ENCODE assay signal across 18 cellular contexts in the genomic region with DNA sequence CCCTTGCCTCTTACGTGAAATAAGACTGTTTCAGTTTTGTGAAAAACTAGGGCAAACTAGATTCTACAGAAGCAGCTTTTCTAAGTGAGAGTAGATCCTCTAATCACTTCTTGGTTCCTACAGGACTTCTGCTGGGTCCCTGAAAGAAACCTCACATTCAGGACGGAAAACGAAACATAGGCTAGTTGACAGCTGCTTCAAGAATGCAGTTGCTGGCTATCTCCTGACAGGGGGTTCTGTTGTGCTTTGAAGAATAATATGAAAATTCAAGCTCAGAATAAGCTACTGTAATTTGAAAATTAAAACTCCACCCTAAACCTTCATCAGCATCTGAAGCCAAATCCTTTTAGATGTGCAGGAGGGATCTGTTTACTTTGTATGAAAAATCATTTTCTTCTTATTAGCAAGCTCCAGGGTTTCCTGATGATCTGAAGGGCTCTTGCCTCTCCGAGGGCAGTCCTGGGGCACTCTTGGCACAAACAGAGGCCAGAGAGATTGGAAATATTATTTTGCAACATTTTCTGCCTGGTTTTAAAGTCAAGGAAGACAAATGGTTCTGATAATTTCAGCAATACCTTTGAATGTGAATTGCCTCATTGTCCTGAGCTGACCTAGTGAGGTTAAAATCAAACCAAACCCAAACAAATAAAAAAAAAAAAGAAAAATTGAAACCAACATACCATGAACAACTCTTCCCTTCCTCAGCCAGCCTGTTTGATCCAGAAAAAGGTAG. TPM values are rescaled to one million over a fixed set of nuclear protein-coding genes. Genes with fewer than 3 reads are reported as not detected.
DNase-seq lines count a peak whose midpoint lies in the region; ATAC-seq and TF ChIP-seq lines count a peak whose summit lies in the region.
"Had no signal": no experiment of that assay in that cellular context is flagged by ENCODE, and none has a peak within 500 bp of the region (broad histone marks: within the 10 kb centered on the region; RNA-seq: fewer than 3 reads in every experiment).

No MANE protein-coding gene starts in this region.

- no peak for ATAC-seq in HG03039 (IDR thresholded peaks at IDR 0.05; ENCODE audit: unreplicated experiment)
- no peak for ATAC-seq in stimulated activated effector memory CD8-positive, alpha-beta T cell treated with anti-CD3 and anti-CD28 coated beads, Interleukin-12 subunit alpha, Interleukin-12 subunit beta, amount 100 ng/mL, for 72 hours
- ATAC-seq: activated T-cell treated with anti-CD3 and anti-CD28 coated beads, Interleukin-2, amount 50 U/mL, for 72 hours had no signal

- WGBS in mammary epithelial cell (ENCODE audit: low coverage, missing lambda C conversion rate): 32% methylated on average over 4 of the region's 4 CpGs
- 62% methylated on average over 4 of the region's 4 CpGs for WGBS in smooth muscle cell (ENCODE audit: low lambda C conversion rate)

- DNase-seq in GM03348 (ENCODE audit: low spot score) (peak; percentile 51), mammary epithelial cell (no peak), inferior parietal cortex (ENCODE audit: extremely low spot score) (peak; percentile 2), smooth muscle cell (lab: John Stamatoyannopoulos, UW; ENCODE audit: unreplicated experiment) (no peak), pons (ENCODE audit: low spot score) (no peak)
- DNase-seq in stimulated activated CD4-positive, alpha-beta T cell treated with anti-CD3 and anti-CD28 coated beads, Interleukin-2, amount 100 ng/mL, for 48 hours: no peak
- no peak for DNase-seq in stimulated activated effector memory CD8-positive, alpha-beta T cell treated with anti-CD3 and anti-CD28 coated beads, Interleukin-12 subunit alpha, Interleukin-12 subunit beta, amount 100 ng/mL, for 72 hours (ENCODE audit: low spot score in 2 of 2)
- DNase-seq: activated T-cell treated with anti-CD3 and anti-CD28 coated beads, Interleukin-2, amount 50 U/mL, for 72 hours; amniotic stem cell; CD4-positive, CD25-positive, alpha-beta regulatory T cell; EL; head of caudate nucleus; NCI-H1092 treated with DMSO at 0.1 percent for 48 hours; NCI-H226; stimulated activated CD4-positive, alpha-beta T cell treated with anti-CD3 and anti-CD28 coated beads, Interleukin-15, amount 100 ng/mL, for 24 hours; SW 1271 had no signal

- no peaks in the 10 kb centered on the region for H3K9me3 ChIP-seq in mammary epithelial cell (replicated peaks; ENCODE audit: insufficient read depth, low read length)
- no peaks in the 10 kb centered on the region for H3K9me3 ChIP-seq in smooth muscle cell (replicated peaks; ENCODE audit: low read depth)

- H3K4me2 ChIP-seq in mammary epithelial cell (ENCODE audit: insufficient read depth, low read depth, low read length) (no peak overlapping the region), smooth muscle cell (peak overlapping the region; percentile 52)

- no peaks in the 10 kb centered on the region for H3K4me1 Mint-ChIP-seq in stimulated activated effector memory CD8-positive, alpha-beta T cell treated with anti-CD3 and anti-CD28 coated beads, Interleukin-12 subunit alpha, Interleukin-12 subunit beta, amount 100 ng/mL, for 72 hours
- H3K4me1 Mint-ChIP-seq: CD4-positive, CD25-positive, alpha-beta regulatory T cell had no signal

- H3K27ac ChIP-seq in mammary epithelial cell (ENCODE audit: insufficient read depth, low read depth, low read length) (no peak overlapping the region), smooth muscle cell (ENCODE audit: low read depth) (peak overlapping the region; percentile 5)

- in situ Hi-C loops in mammary epithelial cell (cut with MboI; ENCODE audit: low sequenced_read_pairs in 2 of 2): no loop called here

- H3K9me3 Mint-ChIP-seq in stimulated activated effector memory CD8-positive, alpha-beta T cell treated with anti-CD3 and anti-CD28 coated beads, Interleukin-12 subunit alpha, Interleukin-12 subunit beta, amount 100 ng/mL, for 72 hours: peaks cover 1% of the 10 kb centered on the region

- H3K4me1 ChIP-seq in mammary epithelial cell (ENCODE audit: insufficient read depth, low read length): no peaks in the 10 kb centered on the region
- H3K4me1 ChIP-seq in smooth muscle cell (ENCODE audit: low read depth): no peaks in the 10 kb centered on the region

- intact Hi-C loops in mammary epithelial cell (cut with micrococcal nuclease): no loop called here

- H2AFZ ChIP-seq in mammary epithelial cell (ENCODE audit: low read depth, low read length): no peak overlapping the region
- H2AFZ ChIP-seq in smooth muscle cell (ENCODE audit: low read depth): peak overlapping the region; percentile 51

- H3K27ac Mint-ChIP-seq in stimulated activated effector memory CD8-positive, alpha-beta T cell treated with anti-CD3 and anti-CD28 coated beads, Interleukin-12 subunit alpha, Interleukin-12 subunit beta, amount 100 ng/mL, for 72 hours: no peak overlapping the region
- H3K27ac Mint-ChIP-seq: activated T-cell treated with anti-CD3 and anti-CD28 coated beads, Interleukin-2, amount 50 U/mL, for 72 hours; CD4-positive, CD25-positive, alpha-beta regulatory T cell had no signal

- no TSS peak for BruUV-seq in mammary epithelial cell (replicated peaks; lab: Mats Ljungman, UMichigan)

- dilution Hi-C loops in mammary epithelial cell (cut with HindIII; ENCODE audit: low sequenced_read_pairs): no loop called here

- H3K4me3 Mint-ChIP-seq in stimulated activated effector memory CD8-positive, alpha-beta T cell treated with anti-CD3 and anti-CD28 coated beads, Interleukin-12 subunit alpha, Interleukin-12 subunit beta, amount 100 ng/mL, for 72 hours: no peak overlapping the region
- H3K4me3 Mint-ChIP-seq: activated T-cell treated with anti-CD3 and anti-CD28 coated beads, Interleukin-2, amount 50 U/mL, for 72 hours had no signal

- no peaks in the 10 kb centered on the region for H4K20me1 ChIP-seq in mammary epithelial cell (ENCODE audit: insufficient read depth, low read length)
- no peaks in the 10 kb centered on the region for H4K20me1 ChIP-seq in smooth muscle cell (ENCODE audit: low read depth)

- no peaks in the 10 kb centered on the region for H3K36me3 ChIP-seq in mammary epithelial cell (ENCODE audit: insufficient read depth, low read length)
- H3K36me3 ChIP-seq in smooth muscle cell (ENCODE audit: low read depth): no peaks in the 10 kb centered on the region

- no peaks in the 10 kb centered on the region for H3K27me3 ChIP-seq in mammary epithelial cell (ENCODE audit: insufficient read depth, low read length)
- no peaks in the 10 kb centered on the region for H3K27me3 ChIP-seq in smooth muscle cell (ENCODE audit: low read depth)

- CTCF ChIA-PET in mammary epithelial cell (lab: Charles Lee; ENCODE audit: low non-redundant PET): no interaction called here

- no peaks in the 10 kb centered on the region for H3K36me3 Mint-ChIP-seq in stimulated activated effector memory CD8-positive, alpha-beta T cell treated with anti-CD3 and anti-CD28 coated beads, Interleukin-12 subunit alpha, Interleukin-12 subunit beta, amount 100 ng/mL, for 72 hours
- H3K36me3 Mint-ChIP-seq: CD4-positive, CD25-positive, alpha-beta regulatory T cell had no signal

- TF ChIP-seq CTCF in mammary epithelial cell (conservative IDR thresholded peaks at IDR 0.05 in 1 of 2, IDR thresholded peaks at IDR 0.05 in 1 of 2; ENCODE audit: extremely low read depth in 1 of 2, insufficient read depth in 1 of 2, low read depth in 1 of 2, low read length in 2 of 2) (no peak), smooth muscle cell (IDR thresholded peaks at IDR 0.05; ENCODE audit: borderline replicate concordance, insufficient read depth, poor library complexity, severe bottlenecking) (no peak)

- H3K79me2 ChIP-seq in mammary epithelial cell (ENCODE audit: insufficient read depth, low read length): no peaks in the 10 kb centered on the region
- H3K79me2 ChIP-seq in smooth muscle cell (ENCODE audit: low read depth): no peaks in the 10 kb centered on the region

- H3K4me3 ChIP-seq in mammary epithelial cell (replicated peaks in 1 of 3; ENCODE audit: insufficient read depth in 1 of 3, low read depth in 2 of 3, low read length in 3 of 3) (no peak overlapping the region), smooth muscle cell (no peak overlapping the region)

- H3K9ac ChIP-seq in mammary epithelial cell (ENCODE audit: insufficient read depth, low read length) (peak overlapping the region; percentile 1), smooth muscle cell (ENCODE audit: low read depth) (no peak overlapping the region)

- no peaks in the 10 kb centered on the region for H3F3A ChIP-seq in smooth muscle cell (ENCODE audit: low read depth)

RNA-seq across cellular contexts. Expression of a gene that starts 55.1 kb away (rescaled TPM):
- total RNA-seq in mammary epithelial cell: not detected
- polyA plus RNA-seq in mammary epithelial cell: not detected
- not detected for polyA minus RNA-seq in mammary epithelial cell
- not detected in 2 replicates for total RNA-seq in smooth muscle cell
- polyA plus RNA-seq in smooth muscle cell: 0.21 and 0.69 TPM in 2 replicates
- total RNA-seq: activated T-cell treated with anti-CD3 and anti-CD28 coated beads, Interleukin-2, amount 50 U/mL, for 72 hours; CD4-positive, CD25-positive, alpha-beta regulatory T cell had no signal
- polyA plus RNA-seq: CD4-positive, CD25-positive, alpha-beta regulatory T cell; urinary bladder had no signal

Comparison
In these comparisons a context has a peak if more than half of its experiments do, and no peak if none do; other contexts are left out.
1. DNase-seq: peak in GM03348 (single experiment) and inferior parietal cortex (single experiment); none in mammary epithelial cell (single experiment), smooth muscle cell (single experiment), stimulated activated CD4-positive, alpha-beta T cell treated with anti-CD3 and anti-CD28 coated beads, Interleukin-2, amount 100 ng/mL, for 48 hours (0 of 2), pons (single experiment) and stimulated activated effector memory CD8-positive, alpha-beta T cell treated with anti-CD3 and anti-CD28 coated beads, Interleukin-12 subunit alpha, Interleukin-12 subunit beta, amount 100 ng/mL, for 72 hours (0 of 2).